In genomic region chr10:86523348-86523747, GRCh38 we compare ENCODE assay signal across 8 cellular contexts. TPM values are rescaled to one million over a fixed set of nuclear protein-coding genes. Genes with fewer than 3 reads are reported as not detected.
A peak's percentile ranks its signal among the peaks of the same experiment; 100 is the strongest.
DNase-seq lines count a peak whose midpoint lies in the region; ATAC-seq, FAIRE-seq and TF ChIP-seq lines count a peak whose summit lies in the region.

No MANE protein-coding gene starts in this region.

- DNase-seq in left ventricle myocardium inferior: no peak
- DNase-seq in right cardiac atrium: no peak
- DNase-seq in RWPE1 (ENCODE audit: low spot score): peak; percentile 30
- peak in 1 of 2 donors; percentile 53 for DNase-seq in foreskin fibroblast
- no peak for DNase-seq in type B pancreatic cell (ENCODE audit: extremely low spot score, unreplicated experiment)
- no peak for DNase-seq in HK-2 (ENCODE audit: unreplicated experiment)
- DNase-seq in effector CD8-positive, alpha-beta T cell (lab: John Stamatoyannopoulos, UW): no peak
- DNase-seq in RCC 7860 (ENCODE audit: low spot score): no peak

- peaks cover 7% of the 10 kb centered on the region for H3K36me3 Mint-ChIP-seq in type B pancreatic cell

- H3K4me3 Mint-ChIP-seq in type B pancreatic cell: peak overlapping the region; percentile 94

- no peak for FAIRE-seq in RCC 7860 (lab: Jason Lieb, UNC)

- peak overlapping the region; percentile 27 for H3K27ac Mint-ChIP-seq in type B pancreatic cell

- peaks cover 39% of the 10 kb centered on the region for H3K4me1 Mint-ChIP-seq in type B pancreatic cell (ENCODE audit: unreplicated experiment)

- H3K4me3 ChIP-seq in left ventricle myocardium inferior (no peak overlapping the region), right cardiac atrium (ENCODE audit: low read length) (no peak overlapping the region), foreskin fibroblast (ENCODE audit: low read depth in 1 of 2, low read length in 2 of 2) (peak overlapping the region; percentile 82 to 88)

- H3K4me1 ChIP-seq in left ventricle myocardium inferior (peaks cover 76% of the 10 kb centered on the region), right cardiac atrium (ENCODE audit: control insufficient read depth, insufficient read depth, low read length) (peaks cover 2% of the 10 kb centered on the region)

- intact Hi-C loops in left ventricle myocardium inferior (cut with micrococcal nuclease) (no loop called here), right cardiac atrium (cut with DNase I) (no loop called here)

- ATAC-seq in right cardiac atrium: no peak

- H3K9me3 ChIP-seq in left ventricle myocardium inferior (replicated peaks) (no peaks in the 10 kb centered on the region), right cardiac atrium (ENCODE audit: control insufficient read depth, low read length) (no peaks in the 10 kb centered on the region)

- H3K27me3 Mint-ChIP-seq in type B pancreatic cell: no peaks in the 10 kb centered on the region

- H3K27me3 ChIP-seq in left ventricle myocardium inferior (ENCODE audit: low read depth) (no peaks in the 10 kb centered on the region), right cardiac atrium (ENCODE audit: control insufficient read depth, insufficient read depth) (no peaks in the 10 kb centered on the region)

- peak; percentile 42 for TF ChIP-seq CTCF in left ventricle myocardium inferior (IDR thresholded peaks at IDR 0.05; ENCODE audit: borderline replicate concordance)
- TF ChIP-seq CTCF in RWPE1 (conservative IDR thresholded peaks at IDR 0.05; ENCODE audit: low read depth): peak; percentile 21; the same call in 1 of the 2 replicates
- TF ChIP-seq CTCF in foreskin fibroblast (IDR thresholded peaks at IDR 0.05; ENCODE audit: low read depth, low read length): peak; percentile 20
- TF ChIP-seq CTCF in type B pancreatic cell (conservative IDR thresholded peaks at IDR 0.05): peak; percentile 66

- no peak overlapping the region for H3K27ac ChIP-seq in left ventricle myocardium inferior (replicated peaks)
- H3K27ac ChIP-seq in right cardiac atrium (ENCODE audit: low read length): no peak overlapping the region
- H3K27ac ChIP-seq in RWPE1: no peak overlapping the region

- no peaks in the 10 kb centered on the region for H3K9me3 Mint-ChIP-seq in type B pancreatic cell

- POLR2A ChIA-PET in RWPE1 (lab: Yijun Ruan, JAX; ENCODE audit: low non-redundant PET): no interaction called here

- CTCF ChIA-PET in RWPE1 (lab: Yijun Ruan, JAX): interaction anchor here (0.7 kb wide), 1 partner anchor 157 kb away, joined by 4 read pairs; no protein-coding TSS in a partner anchor

- 35% methylated on average over 1 of the region's 1 CpG for WGBS in right cardiac atrium

- no peaks in the 10 kb centered on the region for H3K36me3 ChIP-seq in left ventricle myocardium inferior

RNA-seq across cellular contexts. Expression of gene WAPL, which starts 1.8 kb away (rescaled TPM):
- total RNA-seq in left ventricle myocardium inferior (21.9 TPM), right cardiac atrium (10 to 100 TPM; 21.9 to 26.7 (median 22.9) TPM), type B pancreatic cell (ENCODE audit: low replicate concordance) (41.3 and 42.4 TPM in 2 replicates)
- polyA plus RNA-seq in right cardiac atrium: 10.9 TPM

Comparison
In these comparisons a context has a peak if more than half of its experiments do, and no peak if none do; other contexts are left out.
1. H3K4me3 ChIP-seq: peak in foreskin fibroblast (2 of 2); none in left ventricle myocardium inferior (single experiment) and right cardiac atrium (single experiment).
2. Peak in every context shown above with its lines, with median percentiles within 50 percentile points of each other: CTCF ChIP-seq.